Comparison of ENCODE assay signal across 18 cellular contexts in genomic region chr5:112957409-112957808, GRCh38.
"Had no signal": no experiment of that assay in that cellular context is flagged by ENCODE, and none has a peak within 500 bp of the region (broad histone marks: within the 10 kb centered on the region; RNA-seq: fewer than 3 reads in every experiment).

No MANE protein-coding gene starts in this region.

- H3K27ac Mint-ChIP-seq: activated B cell treated with CpG ODN at 0.5 μM for 24 hours; activated naive CD8-positive, alpha-beta T cell; activated T-cell treated with anti-CD3 and anti-CD28 coated beads, Interleukin-2, amount 50 U/mL, for 72 hours; stimulated activated effector memory CD8-positive, alpha-beta T cell treated with anti-CD3 and anti-CD28 coated beads, Interleukin-12 subunit alpha, Interleukin-12 subunit beta, amount 100 ng/mL, for 72 hours had no signal

- DNase-seq: activated B cell treated with CpG ODN at 0.5 μM for 24 hours; activated CD4-positive, alpha-beta T cell treated with anti-CD3 and anti-CD28 coated beads, Interleukin-2, amount 10 ng/mL, durations not matched to agents 24 days and 14 days; activated CD8-positive, alpha-beta memory T cell treated with anti-CD3 and anti-CD28 coated beads, Interleukin-2, amount 50 U/mL, for 48 hours; activated gamma-delta T cell; activated T-cell treated with anti-CD3 and anti-CD28 coated beads, Interleukin-2, amount 50 U/mL, for 72 hours; cerebellar nuclear complex; effector CD8-positive, alpha-beta T cell; foreskin melanocyte; left colon; midbrain; ovary; sigmoid colon; stimulated activated CD4-positive, alpha-beta T cell treated with anti-CD3 and anti-CD28 coated beads, Interleukin-12 subunit alpha, Interleukin-12 subunit beta, amount 100 ng/mL, for 4 hours; T-helper 2 cell; transverse colon had no signal

- H3K4me3 Mint-ChIP-seq: activated B cell treated with CpG ODN at 0.5 μM for 24 hours; activated CD4-positive, alpha-beta T cell treated with anti-CD3 and anti-CD28 coated beads, Interleukin-2, amount 10 ng/mL, durations not matched to agents 24 days and 14 days; activated naive CD8-positive, alpha-beta T cell; activated T-cell treated with anti-CD3 and anti-CD28 coated beads, Interleukin-2, amount 50 U/mL, for 72 hours; neural crest cell; stimulated activated effector memory CD8-positive, alpha-beta T cell treated with anti-CD3 and anti-CD28 coated beads, Interleukin-12 subunit alpha, Interleukin-12 subunit beta, amount 100 ng/mL, for 72 hours had no signal

- H3K9me3 Mint-ChIP-seq: activated B cell treated with CpG ODN at 0.5 μM for 24 hours; activated CD4-positive, alpha-beta T cell treated with anti-CD3 and anti-CD28 coated beads, Interleukin-2, amount 10 ng/mL, durations not matched to agents 24 days and 14 days; activated T-cell treated with anti-CD3 and anti-CD28 coated beads, Interleukin-2, amount 50 U/mL, for 72 hours; stimulated activated effector memory CD8-positive, alpha-beta T cell treated with anti-CD3 and anti-CD28 coated beads, Interleukin-12 subunit alpha, Interleukin-12 subunit beta, amount 100 ng/mL, for 72 hours had no signal

- H3K36me3 Mint-ChIP-seq: stimulated activated effector memory CD8-positive, alpha-beta T cell treated with anti-CD3 and anti-CD28 coated beads, Interleukin-12 subunit alpha, Interleukin-12 subunit beta, amount 100 ng/mL, for 72 hours had no signal

- H3K27ac ChIP-seq: ovary had no signal

- H3K27me3 Mint-ChIP-seq: activated B cell treated with CpG ODN at 0.5 μM for 24 hours had no signal
